In the genomic region with DNA sequence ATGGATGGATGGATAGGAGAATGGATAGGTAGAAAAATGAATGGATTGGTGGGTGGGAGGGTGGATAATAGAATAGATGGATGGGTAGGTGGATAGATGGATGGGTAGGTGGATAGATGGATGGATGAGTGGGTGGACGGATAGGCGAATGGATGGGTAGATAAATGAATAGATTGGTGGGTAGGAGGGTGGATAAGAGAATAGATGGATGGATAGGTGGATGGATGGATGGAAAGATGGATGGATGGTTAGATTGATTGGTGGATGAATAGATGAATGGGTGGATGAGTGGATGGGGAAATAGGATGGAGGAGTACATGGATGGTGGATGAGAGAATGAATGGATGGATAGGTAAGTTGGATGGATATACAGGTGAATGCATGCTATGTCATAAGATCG, we compare ENCODE assay signal across 2 cellular contexts.
TF ChIP-seq lines count a peak whose summit lies in the region.

No MANE protein-coding gene starts in this region.

TF ChIP-seq in HEK293, 187 proteins besides CTCF, POLR2A, EP300 and RAD21 (continued from another document):
- TF ChIP-seq, protein P1, sequence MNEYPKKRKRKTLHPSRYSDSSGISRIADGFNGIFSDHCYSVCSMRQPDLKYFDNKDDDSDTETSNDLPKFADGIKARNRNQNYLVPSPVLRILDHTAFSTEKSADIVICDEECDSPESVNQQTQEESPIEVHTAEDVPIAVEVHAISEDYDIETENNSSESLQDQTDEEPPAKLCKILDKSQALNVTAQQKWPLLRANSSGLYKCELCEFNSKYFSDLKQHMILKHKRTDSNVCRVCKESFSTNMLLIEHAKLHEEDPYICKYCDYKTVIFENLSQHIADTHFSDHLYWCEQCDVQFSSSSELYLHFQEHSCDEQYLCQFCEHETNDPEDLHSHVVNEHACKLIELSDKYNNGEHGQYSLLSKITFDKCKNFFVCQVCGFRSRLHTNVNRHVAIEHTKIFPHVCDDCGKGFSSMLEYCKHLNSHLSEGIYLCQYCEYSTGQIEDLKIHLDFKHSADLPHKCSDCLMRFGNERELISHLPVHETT (tag by site-specific recombination; IDR thresholded peaks at IDR 0.05) = no peak
- TF ChIP-seq ZNF366 (tag by site-specific recombination; conservative IDR thresholded peaks at IDR 0.05) (peak; percentile 87), YY1 (tag by site-specific recombination; IDR thresholded peaks at IDR 0.05) (no peak), ZFHX2 (tag by site-specific recombination; conservative IDR thresholded peaks at IDR 0.05) (0 out of 2 replicates have a peak, but pooled peaks have one; percentile 5), ZNF768 (tag by site-specific recombination; IDR thresholded peaks at IDR 0.05) (no peak), GLIS1 (tag by site-specific recombination; IDR thresholded peaks at IDR 0.05) (no peak), ZBTB17 (tag by site-specific recombination; IDR thresholded peaks at IDR 0.05) (peak; percentile 95), ZNF585B (tag by site-specific recombination; IDR thresholded peaks at IDR 0.05) (no peak), GLI2 (tag by site-specific recombination; IDR thresholded peaks at IDR 0.05; ENCODE audit: borderline replicate concordance, low read depth) (no peak), EGR2 (tag by site-specific recombination; IDR thresholded peaks at IDR 0.05; ENCODE audit: low read depth) (peak; percentile 53; the same call in 1 of the 2 replicates), ZNF140 (tag by site-specific recombination; IDR thresholded peaks at IDR 0.05) (no peak), IKZF3 (tag by site-specific recombination; IDR thresholded peaks at IDR 0.05) (no peak), ZNF530 (tag by site-specific recombination; IDR thresholded peaks at IDR 0.05; ENCODE audit: low read depth) (no peak)
TF ChIP-seq in HEK293: peak in this region for 4.

TF ChIP-seq in H1, 55 proteins besides CTCF, POLR2A, EP300 and RAD21 (continued from another document):
- TF ChIP-seq HDAC6 (IDR thresholded peaks at IDR 0.05; ENCODE audit: low read depth, low read length) = no peak
- no peak for TF ChIP-seq RBBP5 (IDR thresholded peaks at IDR 0.05; ENCODE audit: borderline replicate concordance, low read depth, low read length)
- TF ChIP-seq SIN3A (conservative IDR thresholded peaks at IDR 0.05 in 1 of 2, IDR thresholded peaks at IDR 0.05 in 1 of 2; ENCODE audit: low read depth in 1 of 2, low read length in 2 of 2) = no peak
- TF ChIP-seq, protein P2, sequence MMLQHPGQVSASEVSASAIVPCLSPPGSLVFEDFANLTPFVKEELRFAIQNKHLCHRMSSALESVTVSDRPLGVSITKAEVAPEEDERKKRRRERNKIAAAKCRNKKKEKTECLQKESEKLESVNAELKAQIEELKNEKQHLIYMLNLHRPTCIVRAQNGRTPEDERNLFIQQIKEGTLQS (IDR thresholded peaks at IDR 0.05; ENCODE audit: insufficient read depth, low read depth, low read length) = no peak
- TF ChIP-seq CBX5 (IDR thresholded peaks at IDR 0.05; ENCODE audit: low read depth, low read length) = no peak
- no peak for TF ChIP-seq CEBPB (IDR thresholded peaks at IDR 0.05; ENCODE audit: low read depth, low read length)
- no peak for TF ChIP-seq EZH2 (IDR thresholded peaks at IDR 0.05; ENCODE audit: low read depth, low read length, severe bottlenecking)
- no peak for TF ChIP-seq JUN (IDR thresholded peaks at IDR 0.05; ENCODE audit: low read depth, low read length)
- no peak for TF ChIP-seq KDM4A (IDR thresholded peaks at IDR 0.05; ENCODE audit: low read depth, low read length, severe bottlenecking)
- no peak for TF ChIP-seq SP1 (IDR thresholded peaks at IDR 0.05; ENCODE audit: low read depth, low read length)
- TF ChIP-seq, protein P3, sequence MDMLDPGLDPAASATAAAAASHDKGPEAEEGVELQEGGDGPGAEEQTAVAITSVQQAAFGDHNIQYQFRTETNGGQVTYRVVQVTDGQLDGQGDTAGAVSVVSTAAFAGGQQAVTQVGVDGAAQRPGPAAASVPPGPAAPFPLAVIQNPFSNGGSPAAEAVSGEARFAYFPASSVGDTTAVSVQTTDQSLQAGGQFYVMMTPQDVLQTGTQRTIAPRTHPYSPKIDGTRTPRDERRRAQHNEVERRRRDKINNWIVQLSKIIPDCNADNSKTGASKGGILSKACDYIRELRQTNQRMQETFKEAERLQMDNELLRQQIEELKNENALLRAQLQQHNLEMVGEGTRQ (IDR thresholded peaks at IDR 0.05; ENCODE audit: low read length) = no peak
